In genomic region chr5:32506251-32506661, GRCh38 we compare ENCODE assay signal across 9 cellular contexts.
A peak's percentile ranks its signal among the peaks of the same experiment; 100 is the strongest.
DNase-seq lines count a peak whose midpoint lies in the region; ATAC-seq and TF ChIP-seq lines count a peak whose summit lies in the region.
"Had no signal": no experiment of that assay in that cellular context is flagged by ENCODE, and none has a peak within 500 bp of the region (broad histone marks: within the 10 kb centered on the region; RNA-seq: fewer than 3 reads in every experiment).

No MANE protein-coding gene starts in this region.

- intact Hi-C loops in heart right ventricle (cut with DNase I): loop anchor here in 2 of 10 donors (5.0 kb wide), 1 partner anchor 81 kb away; the partner anchor contains the start of gene SUB1 (in 2 of the 2)

- H3K4me3 ChIP-seq in heart right ventricle: no peak overlapping the region
- H3K4me3 ChIP-seq in subcutaneous abdominal adipose tissue (ENCODE audit: low read depth in 1 of 5, low read length in 5 of 5): no peak overlapping the region
- H3K4me3 ChIP-seq: lung had no signal

- TF ChIP-seq CTCF in heart right ventricle (IDR thresholded peaks at IDR 0.05): no peak

- H3K36me3 ChIP-seq in heart right ventricle: no peaks in the 10 kb centered on the region
- H3K36me3 ChIP-seq in subcutaneous abdominal adipose tissue (ENCODE audit: control insufficient read depth in 5 of 5, insufficient read depth in 5 of 5, low read length in 5 of 5): no peaks in the 10 kb centered on the region

- H3K27me3 ChIP-seq in heart right ventricle (peaks cover 0 to 13% (median under 1%) of the 10 kb centered on the region in 7 donors), subcutaneous abdominal adipose tissue (ENCODE audit: control insufficient read depth in 5 of 5, insufficient read depth in 4 of 5, low read length in 5 of 5) (no peaks in the 10 kb centered on the region)

- H3K9ac ChIP-seq in subcutaneous abdominal adipose tissue (ENCODE audit: low read length in 5 of 5): no peak overlapping the region

- WGBS in heart right ventricle, 2 donors: 3 to 4% methylated on average over 2 of the region's 2 CpGs

- H3K9me3 ChIP-seq in heart right ventricle (no peaks in the 10 kb centered on the region), subcutaneous abdominal adipose tissue (ENCODE audit: control insufficient read depth in 5 of 5, low read length in 5 of 5) (no peaks in the 10 kb centered on the region)

- ATAC-seq in heart right ventricle: peak in 7 of 8 donors; percentile 37 to 78 (median 62)
- no peak for ATAC-seq in HG03095 (IDR thresholded peaks at IDR 0.05; ENCODE audit: unreplicated experiment)
- no peak for ATAC-seq in GM21576 (IDR thresholded peaks at IDR 0.05; ENCODE audit: unreplicated experiment)

- H3K27ac ChIP-seq in heart right ventricle: peak overlapping the region in 1 of 10 donors; percentile 37
- peak overlapping the region; percentile 84 for H3K27ac ChIP-seq in subcutaneous abdominal adipose tissue (ENCODE audit: low read depth, low read length)

- DNase-seq in NCI-H1694 (lab: John Stamatoyannopoulos, UW) (peak; percentile 52), SHP77 treated with DMSO at 0.1 percent for 48 hours (lab: John Stamatoyannopoulos, UW) (peak; percentile 42), heart right ventricle (peak; percentile 20 to 23), NCI-H82 (lab: John Stamatoyannopoulos, UW) (no peak)
- no peak for DNase-seq in effector CD8-positive, alpha-beta T cell (lab: John Stamatoyannopoulos, UW)

- H3K4me1 ChIP-seq in heart right ventricle: peaks cover 0 to 54% (median 32%) of the 10 kb centered on the region in 9 donors
- peaks cover 12 to 49% (median 40%) of the 10 kb centered on the region in 5 donors for H3K4me1 ChIP-seq in subcutaneous abdominal adipose tissue (ENCODE audit: control insufficient read depth in 5 of 5, insufficient read depth in 5 of 5, low read length in 5 of 5)

Comparison
In these comparisons a context has a peak if more than half of its experiments do, and no peak if none do; other contexts are left out.
1. DNase-seq: peak in NCI-H1694 (single experiment), SHP77 treated with DMSO at 0.1 percent for 48 hours (single experiment) and heart right ventricle (2 of 2); none in effector CD8-positive, alpha-beta T cell (single experiment) and NCI-H82 (single experiment).
2. ATAC-seq: peak in heart right ventricle (7 of 8); none in HG03095 (single experiment) and GM21576 (single experiment).